ENCODE assay signal across 22 cellular contexts in the genomic region with DNA sequence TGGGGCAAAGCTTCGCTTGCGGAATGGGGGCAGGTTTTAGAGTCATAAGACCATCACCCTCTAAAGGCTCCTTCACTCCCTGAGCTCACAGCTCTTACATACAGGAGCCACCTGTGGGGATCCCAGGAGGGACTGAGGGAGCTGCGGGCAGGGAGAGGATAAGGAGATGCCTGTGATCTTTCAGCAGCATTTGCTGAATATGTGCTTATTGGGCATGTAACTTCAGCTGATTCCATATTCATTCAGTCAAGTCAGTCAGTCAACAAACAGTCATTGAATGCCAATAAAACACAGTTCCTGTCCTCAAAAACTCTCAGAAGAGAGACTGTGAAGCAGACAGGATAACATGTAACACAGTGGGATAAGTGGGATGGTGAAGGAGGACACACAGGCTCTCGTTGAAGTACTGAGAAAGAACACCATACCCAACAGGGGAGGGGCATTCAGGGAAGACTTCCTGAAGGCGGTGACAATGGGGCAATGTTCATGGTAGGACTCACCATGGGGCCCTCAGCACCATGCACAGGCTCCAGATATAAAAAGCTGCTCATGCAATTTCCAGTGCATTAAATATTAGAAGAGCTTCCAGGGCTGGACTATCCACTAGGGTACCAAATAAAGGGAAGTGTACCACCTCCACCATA.
"Had no signal": no experiment of that assay in that cellular context is flagged by ENCODE, and none has a peak within 500 bp of the region (broad histone marks: within the 10 kb centered on the region; RNA-seq: fewer than 3 reads in every experiment).

No MANE protein-coding gene starts in this region.

- DNase-seq: activated CD4-positive, alpha-beta T cell treated with anti-CD3 and anti-CD28 coated beads, Interleukin-2, amount 50 U/mL, for 1 hour; activated CD4-positive, CD25-positive, alpha-beta regulatory T cell treated with anti-CD3 and anti-CD28 coated beads, Interleukin-2, amount 50 U/mL, for 72 hours; activated naive CD4-positive, alpha-beta T cell; activated naive CD8-positive, alpha-beta T cell treated with anti-CD3 and anti-CD28 coated beads for 36 hours; activated T-cell treated with anti-CD3 and anti-CD28 coated beads, Interleukin-2, amount 50 U/mL, for 72 hours; left cardiac atrium; left ventricle myocardium superior; retina; small intestine; stimulated activated naive CD4-positive, alpha-beta T cell treated with Interleukin-2 at 50 U/mL for 16 hours; T-helper 2 cell; testis; transverse colon had no signal

- H3K4me2 ChIP-seq: hepatocyte had no signal

- H3K4me1 ChIP-seq: ascending aorta, gastroesophageal sphincter, prostate gland, testis had no signal

- H3K27me3 ChIP-seq: ascending aorta, cardiac muscle cell, neutrophil, sigmoid colon, testis, transverse colon had no signal

- H3K36me3 ChIP-seq: ascending aorta, cardiac muscle cell, gastroesophageal sphincter, neutrophil, prostate gland, sigmoid colon, transverse colon had no signal

- H2AFZ ChIP-seq: hepatocyte had no signal

- H3K27ac Mint-ChIP-seq: activated naive CD8-positive, alpha-beta T cell treated with anti-CD3 and anti-CD28 coated beads for 36 hours; activated T-cell treated with anti-CD3 and anti-CD28 coated beads, Interleukin-2, amount 50 U/mL, for 72 hours; brain; nephron had no signal

- ATAC-seq: activated T-cell treated with anti-CD3 and anti-CD28 coated beads, Interleukin-2, amount 50 U/mL, for 72 hours; gastroesophageal sphincter; left cardiac atrium; left ventricle myocardium superior had no signal

- H3K4me3 Mint-ChIP-seq: activated naive CD8-positive, alpha-beta T cell treated with anti-CD3 and anti-CD28 coated beads for 36 hours; activated T-cell treated with anti-CD3 and anti-CD28 coated beads, Interleukin-2, amount 50 U/mL, for 72 hours; brain; nephron had no signal

- H3K4me3 ChIP-seq: ascending aorta, cardiac muscle cell, gastroesophageal sphincter, hepatocyte, prostate gland, sigmoid colon, testis, transverse colon had no signal

- H3K9me3 ChIP-seq: ascending aorta, gastroesophageal sphincter, neutrophil, prostate gland, sigmoid colon, testis, transverse colon had no signal

- H3K27ac ChIP-seq: ascending aorta, cardiac muscle cell, gastroesophageal sphincter, hepatocyte, neutrophil, prostate gland, sigmoid colon, testis, transverse colon had no signal

- H3K27me3 Mint-ChIP-seq: activated naive CD8-positive, alpha-beta T cell treated with anti-CD3 and anti-CD28 coated beads for 36 hours had no signal

- H3K36me3 Mint-ChIP-seq: brain had no signal

- H3K9me3 Mint-ChIP-seq: activated naive CD8-positive, alpha-beta T cell treated with anti-CD3 and anti-CD28 coated beads for 36 hours; activated T-cell treated with anti-CD3 and anti-CD28 coated beads, Interleukin-2, amount 50 U/mL, for 72 hours; nephron had no signal
